In the genomic region with DNA sequence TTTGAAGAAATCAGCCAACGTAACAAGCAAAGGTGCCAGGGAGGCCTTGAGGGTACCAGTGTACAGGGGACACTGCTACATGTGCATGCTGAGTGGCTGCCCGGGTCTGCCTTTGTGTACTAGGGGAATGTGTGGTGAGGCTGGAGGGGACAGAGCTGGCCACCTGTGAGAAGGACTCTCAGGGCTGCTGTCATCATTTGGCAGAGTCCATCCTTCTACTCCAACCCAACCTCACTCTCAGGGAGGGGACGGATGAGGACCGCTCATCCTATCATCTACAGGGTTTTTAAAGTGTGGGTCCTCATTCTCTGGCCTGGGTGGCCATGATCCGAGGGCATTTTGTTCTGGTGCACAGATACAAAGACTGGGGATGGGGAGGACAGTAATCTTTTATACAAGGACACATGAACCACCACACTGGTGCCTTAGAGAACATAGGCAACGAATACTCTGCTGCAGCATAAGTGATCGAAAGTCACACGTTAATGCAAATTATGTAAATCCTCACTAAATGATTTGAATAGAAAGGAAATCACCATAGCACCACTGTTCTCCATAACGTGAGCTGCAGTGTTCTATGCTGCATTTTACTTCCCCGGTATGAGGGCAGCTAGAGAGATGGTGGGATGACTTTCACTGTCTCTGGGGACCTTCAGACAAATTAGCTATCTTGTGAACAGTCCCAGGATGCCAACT, we compare ENCODE assay signal across 10 cellular contexts.
DNase-seq lines count a peak whose midpoint lies in the region; ATAC-seq and TF ChIP-seq lines count a peak whose summit lies in the region.
"Had no signal": no experiment of that assay in that cellular context is flagged by ENCODE, and none has a peak within 500 bp of the region (broad histone marks: within the 10 kb centered on the region; RNA-seq: fewer than 3 reads in every experiment).

No MANE protein-coding gene starts in this region.

- H3K4me3 ChIP-seq in body of pancreas = no peak overlapping the region

- H3K4me3 Mint-ChIP-seq in memory B cell = peak overlapping the region; percentile 84

- ATAC-seq in GM18519 (IDR thresholded peaks at IDR 0.05; ENCODE audit: low FRiP score, unreplicated experiment) (peak; percentile 59), GM21528 (IDR thresholded peaks at IDR 0.05; ENCODE audit: low FRiP score, unreplicated experiment) (peak; percentile 60), HG03520 (IDR thresholded peaks at IDR 0.05; ENCODE audit: unreplicated experiment) (peak; percentile 56), memory B cell (ENCODE audit: low read depth) (peak; percentile 71), body of pancreas (no peak)

- H3K27ac Mint-ChIP-seq in memory B cell = peak overlapping the region; percentile 100

- no peaks in the 10 kb centered on the region for H3K36me3 ChIP-seq in body of pancreas (replicated peaks in 1 of 2; ENCODE audit: insufficient read depth in 1 of 2, low read depth in 2 of 2)

- TF ChIP-seq POLR2A in body of pancreas (IDR thresholded peaks at IDR 0.05) = no peak

- TF ChIP-seq CTCF in body of pancreas (IDR thresholded peaks at IDR 0.05) = no peak

- peaks cover 29% of the 10 kb centered on the region for H3K4me1 ChIP-seq in body of pancreas
- H3K4me1 ChIP-seq: parathyroid adenoma had no signal

- H3K27ac ChIP-seq in body of pancreas = no peak overlapping the region
- H3K27ac ChIP-seq: parathyroid adenoma had no signal

- H3K9me3 Mint-ChIP-seq in memory B cell = no peaks in the 10 kb centered on the region

- H3K9me3 ChIP-seq in body of pancreas = no peaks in the 10 kb centered on the region

- intact Hi-C loops in body of pancreas (cut with DNase I) = no loop called here

- peaks cover 38% of the 10 kb centered on the region for H3K4me1 Mint-ChIP-seq in memory B cell

- WGBS in body of pancreas, 2 donors = 93 to 96% methylated on average over 10 of the region's 10 CpGs

- DNase-seq in memory B cell (ENCODE audit: low spot score in 2 of 2) = peak; percentile 42 to 64
- DNase-seq in body of pancreas = no peak
- DNase-seq in LoVo (ENCODE audit: low spot score) = no peak
- DNase-seq in DMS 273 (lab: John Stamatoyannopoulos, UW; ENCODE audit: unreplicated experiment) = no peak
- DNase-seq in NCI-H1694 (lab: John Stamatoyannopoulos, UW) = no peak
- DNase-seq: SW 1271 had no signal

- no peaks in the 10 kb centered on the region for H3K36me3 Mint-ChIP-seq in memory B cell

- no peaks in the 10 kb centered on the region for H3K27me3 Mint-ChIP-seq in memory B cell

- no peaks in the 10 kb centered on the region for H3K27me3 ChIP-seq in body of pancreas

Comparison
In these comparisons a context has a peak if more than half of its experiments do, and no peak if none do; other contexts are left out.
1. DNase-seq: peak in memory B cell (2 of 2); none in body of pancreas (0 of 4), LoVo (single experiment), DMS 273 (single experiment) and NCI-H1694 (single experiment).